8 cellular contexts compared by ENCODE assay signal in the genomic region with DNA sequence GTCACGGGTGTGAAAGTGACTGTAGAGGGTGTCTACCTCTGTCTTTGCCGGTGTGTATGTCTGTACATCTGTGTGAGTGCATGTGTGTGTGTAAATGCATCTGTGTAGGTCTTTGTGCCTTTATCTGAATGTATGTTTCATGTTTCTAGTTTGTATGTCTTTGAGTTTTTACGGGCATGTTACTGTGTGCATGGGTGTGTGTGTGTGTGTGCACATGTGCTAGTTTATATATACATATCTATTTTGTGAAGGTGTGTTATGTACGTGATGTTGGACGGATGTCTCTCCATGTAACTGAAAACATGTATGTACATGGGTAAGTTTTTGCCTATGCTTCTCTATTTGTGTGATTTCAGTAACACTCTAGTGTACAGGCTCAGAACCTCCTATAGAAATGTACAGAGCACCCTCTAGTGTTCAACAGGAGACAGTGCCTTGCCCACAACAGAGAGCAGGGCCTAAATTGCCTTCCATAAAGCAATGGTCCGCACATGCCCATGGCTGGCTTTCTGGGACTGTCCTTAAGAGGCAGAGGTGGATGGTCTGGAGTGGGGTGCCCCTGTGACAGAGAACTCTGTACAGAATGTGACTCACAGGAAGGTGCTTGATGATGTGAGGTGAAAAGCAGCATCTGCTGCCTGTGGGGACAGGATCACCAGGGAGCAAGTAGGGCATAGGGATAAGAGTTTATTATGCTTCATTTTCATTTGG.
A peak's percentile ranks its signal among the peaks of the same experiment; 100 is the strongest.
DNase-seq lines count a peak whose midpoint lies in the region; ATAC-seq and TF ChIP-seq lines count a peak whose summit lies in the region.

No MANE protein-coding gene starts in this region.

- peaks cover 17% of the 10 kb centered on the region for H3K4me1 ChIP-seq in mammary epithelial cell (ENCODE audit: insufficient read depth, low read length)

- peak; percentile 85 for TF ChIP-seq CTCF in GM12865 (IDR thresholded peaks at IDR 0.05; ENCODE audit: insufficient read depth, low read depth, low read length, missing control alignments)
- TF ChIP-seq CTCF in LNCaP clone FGC (IDR thresholded peaks at IDR 0.05; ENCODE audit: control insufficient read depth, extremely low read depth, insufficient read depth) = peak; percentile 89
- peak; percentile 91 for TF ChIP-seq CTCF in mammary epithelial cell (conservative IDR thresholded peaks at IDR 0.05 in 1 of 2, IDR thresholded peaks at IDR 0.05 in 1 of 2; ENCODE audit: extremely low read depth in 1 of 2, insufficient read depth in 1 of 2, low read depth in 1 of 2, low read length in 2 of 2)

- no peak overlapping the region for H3K9ac ChIP-seq in mammary epithelial cell (ENCODE audit: insufficient read depth, low read length)

- H2AFZ ChIP-seq in mammary epithelial cell (ENCODE audit: low read depth, low read length) = peak overlapping the region; percentile 94

- CTCF ChIA-PET in HEK293T (lab: Yijun Ruan, JAX) = interaction anchor here (0.6 kb wide), 1 partner anchor 14 kb away, joined by 3 read pairs; no protein-coding TSS in a partner anchor
- CTCF ChIA-PET in mammary epithelial cell (lab: Charles Lee; ENCODE audit: low non-redundant PET) = no interaction called here

- dilution Hi-C loops in mammary epithelial cell (cut with HindIII; ENCODE audit: low sequenced_read_pairs) = no loop called here

- no peaks in the 10 kb centered on the region for H3K9me3 ChIP-seq in mammary epithelial cell (replicated peaks; ENCODE audit: insufficient read depth, low read length)

- no peak overlapping the region for H3K4me3 Mint-ChIP-seq in stimulated activated naive CD8-positive, alpha-beta T cell treated with anti-CD3 and anti-CD28 coated beads, Interleukin-15, amount 100 ng/mL, for 72 hours

- peak; percentile 94 for ATAC-seq in stimulated activated naive CD8-positive, alpha-beta T cell treated with anti-CD3 and anti-CD28 coated beads, Interleukin-15, amount 100 ng/mL, for 72 hours

- WGBS in mammary epithelial cell (ENCODE audit: low coverage, missing lambda C conversion rate) = 50% methylated on average over 5 of the region's 6 CpGs

- no peaks in the 10 kb centered on the region for H3K27me3 ChIP-seq in mammary epithelial cell (ENCODE audit: insufficient read depth, low read length)

- H3K36me3 ChIP-seq in mammary epithelial cell (ENCODE audit: insufficient read depth, low read length) = no peaks in the 10 kb centered on the region

- H3K9me3 Mint-ChIP-seq in stimulated activated naive CD8-positive, alpha-beta T cell treated with anti-CD3 and anti-CD28 coated beads, Interleukin-15, amount 100 ng/mL, for 72 hours = no peaks in the 10 kb centered on the region

- peaks cover 15% of the 10 kb centered on the region for H3K27me3 Mint-ChIP-seq in stimulated activated naive CD8-positive, alpha-beta T cell treated with anti-CD3 and anti-CD28 coated beads, Interleukin-15, amount 100 ng/mL, for 72 hours

- DNase-seq in ACHN (peak; percentile 74), GM12865 (ENCODE audit: low read depth) (peak; percentile 68), HEK293T (ENCODE audit: extremely low spot score) (peak; percentile 69), LNCaP clone FGC (ENCODE audit: low read depth) (peak; percentile 36), RPMI8226 (peak; percentile 25), mammary epithelial cell (peak; percentile 68), kidney glomerular epithelial cell (lab: John Stamatoyannopoulos, UW) (peak; percentile 80)
- peak; percentile 17 to 19 for DNase-seq in stimulated activated naive CD8-positive, alpha-beta T cell treated with anti-CD3 and anti-CD28 coated beads, Interleukin-15, amount 100 ng/mL, for 72 hours

- POLR2A ChIA-PET in HEK293T (lab: Yijun Ruan, JAX) = no interaction called here

- peaks cover 5% of the 10 kb centered on the region for H3K4me1 Mint-ChIP-seq in stimulated activated naive CD8-positive, alpha-beta T cell treated with anti-CD3 and anti-CD28 coated beads, Interleukin-15, amount 100 ng/mL, for 72 hours

- H3K79me2 ChIP-seq in mammary epithelial cell (ENCODE audit: insufficient read depth, low read length) = no peaks in the 10 kb centered on the region

- H3K27ac Mint-ChIP-seq in stimulated activated naive CD8-positive, alpha-beta T cell treated with anti-CD3 and anti-CD28 coated beads, Interleukin-15, amount 100 ng/mL, for 72 hours = no peak overlapping the region

- no peak overlapping the region for H3K27ac ChIP-seq in mammary epithelial cell (ENCODE audit: insufficient read depth, low read depth, low read length)

- H4K20me1 ChIP-seq in mammary epithelial cell (ENCODE audit: insufficient read depth, low read length) = no peaks in the 10 kb centered on the region

- in situ Hi-C loops in ACHN (cut with HindIII; ENCODE audit: low pct_ligation_motif_present, low pct_unique_long_range_greater_than_20kb, low sequenced_read_pairs) (no loop called here), mammary epithelial cell (cut with MboI; ENCODE audit: low sequenced_read_pairs in 2 of 2) (loop anchor here (10.0 to 25.0 kb wide), 4 partner anchors 242 to 709 kb away; no protein-coding TSS in a partner anchor)

- H3K4me2 ChIP-seq in mammary epithelial cell (ENCODE audit: insufficient read depth, low read depth, low read length) = no peak overlapping the region

- intact Hi-C loops in mammary epithelial cell (cut with micrococcal nuclease) = loop anchor here (1.0 to 10.0 kb wide), 11 partner anchors 54 to 774 kb away; a partner anchor contains a TSS

- BruUV-seq in mammary epithelial cell (replicated peaks; lab: Mats Ljungman, UMichigan) = no TSS peak

- H3K4me3 ChIP-seq in GM12865 (ENCODE audit: low read depth, low read length) = no peak overlapping the region
- no peak overlapping the region for H3K4me3 ChIP-seq in LNCaP clone FGC (ENCODE audit: low read depth, low read length)
- H3K4me3 ChIP-seq in mammary epithelial cell (replicated peaks in 1 of 3; ENCODE audit: insufficient read depth in 1 of 3, low read depth in 2 of 3, low read length in 3 of 3) = no peak overlapping the region

TF ChIP-seq in HEK293T, 16 proteins besides CTCF, POLR2A, EP300 and RAD21:
- TF ChIP-seq ZNF384 (IDR thresholded peaks at IDR 0.05) (no peak), FOXA1 (IDR thresholded peaks at IDR 0.05) (no peak), ELF4 (IDR thresholded peaks at IDR 0.05) (no peak), ARNT (IDR thresholded peaks at IDR 0.05) (no peak), TARDBP (IDR thresholded peaks at IDR 0.05) (no peak), HDGF (IDR thresholded peaks at IDR 0.05; ENCODE audit: borderline replicate concordance) (no peak), CTBP1 (IDR thresholded peaks at IDR 0.05; ENCODE audit: borderline replicate concordance) (no peak), LEF1 (IDR thresholded peaks at IDR 0.05; ENCODE audit: borderline replicate concordance) (no peak), FOXK2 (IDR thresholded peaks at IDR 0.05) (no peak), BHLHE40 (IDR thresholded peaks at IDR 0.05; ENCODE audit: borderline replicate concordance) (no peak), SUZ12 (IDR thresholded peaks at IDR 0.05) (no peak)

Comparison
In these comparisons a context has a peak if more than half of its experiments do, and no peak if none do; other contexts are left out.
1. DNase-seq: peak in every context shown above with its lines; median percentile 80 in kidney glomerular epithelial cell; 74 in ACHN; 69 in HEK293T; 68 in GM12865; 68 in mammary epithelial cell; 36 in LNCaP clone FGC; 25 in RPMI8226; 18 in stimulated activated naive CD8-positive, alpha-beta T cell treated with anti-CD3 and anti-CD28 coated beads, Interleukin-15, amount 100 ng/mL, for 72 hours.